In the genomic region with DNA sequence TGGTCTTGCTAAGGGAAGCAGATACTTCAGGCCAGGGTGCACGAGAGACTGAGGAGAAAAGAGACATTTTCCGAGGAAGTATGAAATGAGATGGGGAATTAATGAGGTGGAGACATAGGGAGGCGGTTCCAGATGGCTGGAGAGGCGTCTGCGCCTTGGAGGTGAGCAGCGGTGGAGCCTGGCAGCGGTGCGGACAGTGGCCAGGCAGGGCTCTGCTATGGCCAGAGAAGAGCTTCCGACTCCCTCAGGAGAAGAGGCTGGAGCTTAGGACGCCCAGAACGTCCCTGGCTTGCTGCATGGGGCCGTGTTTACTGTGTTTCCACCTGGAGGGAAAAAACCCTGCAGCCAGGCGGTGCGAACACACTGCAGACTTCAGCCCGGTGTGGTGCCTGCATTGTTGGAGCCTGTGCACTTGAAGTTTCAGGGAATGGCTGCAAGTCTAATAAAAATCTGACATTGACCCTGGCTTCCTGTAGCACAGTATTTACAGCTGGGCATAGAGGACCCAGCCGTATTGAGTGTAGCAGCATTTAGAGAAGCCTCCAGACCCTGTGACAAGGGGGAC, we compare ENCODE assay signal across 16 cellular contexts.
"Had no signal": no experiment of that assay in that cellular context is flagged by ENCODE, and none has a peak within 500 bp of the region (broad histone marks: within the 10 kb centered on the region; RNA-seq: fewer than 3 reads in every experiment).

No MANE protein-coding gene starts in this region.

- H3K4me3 Mint-ChIP-seq: dendritic cell treated with granulocyte-macrophage colony-stimulating factor and Interleukin-4, amounts not matched to agents 40 ng/mL and 50 ng/mL, for 4 days; effector memory CD8-positive, alpha-beta T cell; immature natural killer cell; naive thymus-derived CD4-positive, alpha-beta T cell; stimulated activated effector memory CD8-positive, alpha-beta T cell treated with anti-CD3 and anti-CD28 coated beads, Interleukin-12 subunit alpha, Interleukin-12 subunit beta, amount 100 ng/mL, for 72 hours had no signal

- H3K9me3 ChIP-seq: pancreas, right lobe of liver, tibial artery had no signal

- DNase-seq: cerebellar nuclear complex; effector memory CD8-positive, alpha-beta T cell; foreskin keratinocyte; immature natural killer cell; left cardiac atrium; mesendoderm; naive thymus-derived CD4-positive, alpha-beta T cell; pancreas; right lobe of liver; stimulated activated CD4-positive, alpha-beta T cell treated with anti-CD3 and anti-CD28 coated beads, Interleukin-4, amount 100 ng/mL, for 1 hour; stimulated activated CD8-positive, alpha-beta memory T cell treated with anti-CD3 and anti-CD28 coated beads, Interleukin-4, amount 100 ng/mL, for 48 hours; stimulated activated naive CD8-positive, alpha-beta T cell treated with anti-CD3 and anti-CD28 coated beads, Interleukin-15, Interleukin-2, amounts not matched to agents 100 U/mL and 50 U/mL, for 24 hours; tibial artery had no signal

- H3K27me3 Mint-ChIP-seq: dendritic cell treated with granulocyte-macrophage colony-stimulating factor and Interleukin-4, amounts not matched to agents 40 ng/mL and 50 ng/mL, for 4 days had no signal

- ATAC-seq: effector memory CD8-positive, alpha-beta T cell; foreskin keratinocyte; left cardiac atrium; naive thymus-derived CD4-positive, alpha-beta T cell; pancreas; stimulated activated naive CD8-positive, alpha-beta T cell treated with anti-CD3 and anti-CD28 coated beads, Interleukin-15, Interleukin-2, amounts not matched to agents 100 U/mL and 50 U/mL, for 24 hours had no signal

- H3K27ac ChIP-seq: foreskin keratinocyte, pancreas, right lobe of liver, tibial artery had no signal

- H3K4me1 Mint-ChIP-seq: immature natural killer cell; naive thymus-derived CD4-positive, alpha-beta T cell; stimulated activated effector memory CD8-positive, alpha-beta T cell treated with anti-CD3 and anti-CD28 coated beads, Interleukin-12 subunit alpha, Interleukin-12 subunit beta, amount 100 ng/mL, for 72 hours had no signal

- H3K9me3 Mint-ChIP-seq: dendritic cell treated with granulocyte-macrophage colony-stimulating factor and Interleukin-4, amounts not matched to agents 40 ng/mL and 50 ng/mL, for 4 days; effector memory CD8-positive, alpha-beta T cell; immature natural killer cell; stimulated activated effector memory CD8-positive, alpha-beta T cell treated with anti-CD3 and anti-CD28 coated beads, Interleukin-12 subunit alpha, Interleukin-12 subunit beta, amount 100 ng/mL, for 72 hours had no signal

- H3K36me3 Mint-ChIP-seq: immature natural killer cell; naive thymus-derived CD4-positive, alpha-beta T cell; stimulated activated effector memory CD8-positive, alpha-beta T cell treated with anti-CD3 and anti-CD28 coated beads, Interleukin-12 subunit alpha, Interleukin-12 subunit beta, amount 100 ng/mL, for 72 hours had no signal

- H3K27ac Mint-ChIP-seq: dendritic cell treated with granulocyte-macrophage colony-stimulating factor and Interleukin-4, amounts not matched to agents 40 ng/mL and 50 ng/mL, for 4 days; effector memory CD8-positive, alpha-beta T cell; immature natural killer cell; naive thymus-derived CD4-positive, alpha-beta T cell; progenitor cell of endocrine pancreas; stimulated activated effector memory CD8-positive, alpha-beta T cell treated with anti-CD3 and anti-CD28 coated beads, Interleukin-12 subunit alpha, Interleukin-12 subunit beta, amount 100 ng/mL, for 72 hours had no signal

- H3K27me3 ChIP-seq: foreskin keratinocyte had no signal

- H3K4me1 ChIP-seq: foreskin keratinocyte, pancreas, right lobe of liver, tibial artery had no signal

- H3K36me3 ChIP-seq: pancreas, right lobe of liver, tibial artery had no signal

- H3K4me3 ChIP-seq: pancreas, right lobe of liver, tibial artery had no signal
